In the genomic region with DNA sequence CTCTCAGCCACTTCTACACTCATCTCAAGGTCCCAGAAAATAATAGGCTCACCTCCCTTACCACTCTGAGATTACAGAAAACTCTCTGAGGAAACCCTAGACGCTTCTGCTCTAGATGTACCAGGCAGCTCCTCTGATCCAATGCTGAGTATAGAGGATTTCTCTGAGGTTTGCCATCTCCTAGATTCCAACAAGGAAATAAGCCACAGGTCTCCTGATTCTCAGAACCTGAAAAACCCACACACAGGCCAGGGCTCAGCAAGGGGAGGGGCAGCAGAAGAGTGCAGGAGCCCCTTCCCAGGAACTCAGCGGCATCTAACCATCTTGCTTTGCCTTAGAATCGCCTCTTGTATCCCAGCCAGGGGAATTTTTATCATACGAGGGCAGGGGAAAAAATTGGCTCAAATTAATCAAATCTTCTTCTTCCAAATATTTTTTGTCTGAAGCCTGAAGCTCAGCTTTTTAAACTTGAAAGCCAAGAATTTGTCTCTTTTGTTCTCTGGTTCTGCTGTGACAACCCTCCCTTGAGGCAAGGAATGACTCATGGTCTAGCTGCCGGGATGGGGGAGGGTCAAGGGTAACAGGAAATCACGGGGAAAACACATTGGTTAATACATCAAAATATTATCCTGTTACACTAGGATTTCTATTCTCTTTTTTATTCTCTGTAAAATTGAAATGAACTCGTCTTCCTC, we compare ENCODE assay signal across 8 cellular contexts. TPM values are rescaled to one million over a fixed set of nuclear protein-coding genes. Genes with fewer than 3 reads are reported as not detected.
DNase-seq lines count a peak whose midpoint lies in the region; ATAC-seq, FAIRE-seq and TF ChIP-seq lines count a peak whose summit lies in the region.

No MANE protein-coding gene starts in this region.

- FAIRE-seq in GM12878 (lab: Jason Lieb, UNC) = no peak

- H4K20me1 ChIP-seq in GM12878 (ENCODE audit: control insufficient read depth, insufficient read depth) = no peaks in the 10 kb centered on the region

- peak overlapping the region; percentile 36 for H2AFZ ChIP-seq in GM12878 (ENCODE audit: control insufficient read depth, low read depth, low read length)

- H3K9me3 ChIP-seq in BE2C (no peaks in the 10 kb centered on the region), MG63 (no peaks in the 10 kb centered on the region; the same call in none of the 2 replicates), GM12878 (replicated peaks; ENCODE audit: control insufficient read depth, insufficient read depth, low read length) (no peaks in the 10 kb centered on the region; the same call in 2 of the 3 replicates)

- H3K4me1 ChIP-seq in BE2C (peaks cover 8% of the 10 kb centered on the region; the same call in 1 of the 2 replicates), GM12878 (ENCODE audit: control insufficient read depth, insufficient read depth, low read length) (no peaks in the 10 kb centered on the region; the same call in 1 of the 2 replicates)

- POLR2A ChIA-PET in GM12878 (lab: Charles Lee) = interaction anchor here (0.7 to 1.7 kb wide), 7 partner anchors 11 to 124 kb away, joined by 3 to 5 read pairs (median 4); no protein-coding TSS in a partner anchor

- intact Hi-C loops in GM12878 (cut with micrococcal nuclease; ENCODE audit: unreplicated experiment) = no loop called here

- no peak for TF ChIP-seq RAD21 in GM12878 (IDR thresholded peaks at IDR 0.05; ENCODE audit: insufficient read depth, low read depth, low read length)

- TF ChIP-seq CTCF in BE2C (IDR thresholded peaks at IDR 0.05; ENCODE audit: low read depth, low read length) (no peak), GM12878 (IDR thresholded peaks at IDR 0.05 in 2 of 3, conservative IDR thresholded peaks at IDR 0.05 in 1 of 3; ENCODE audit: control insufficient read depth in 2 of 3, extremely low read depth in 1 of 3, insufficient read depth in 1 of 3, low read depth in 3 of 3, low read length in 3 of 3) (no peak)

- ATAC-seq in GM19438 (IDR thresholded peaks at IDR 0.05; ENCODE audit: low read depth, unreplicated experiment) = peak; percentile 72
- peak; percentile 83 for ATAC-seq in GM12878
- ATAC-seq in stimulated activated naive CD8-positive, alpha-beta T cell treated with anti-CD3 and anti-CD28 coated beads, Interleukin-15, amount 100 ng/mL, for 72 hours = peak; percentile 80
- ATAC-seq in GM19455 (IDR thresholded peaks at IDR 0.05; ENCODE audit: unreplicated experiment) = no peak

- H3K27me3 ChIP-seq in BE2C (no peaks in the 10 kb centered on the region), MG63 (no peaks in the 10 kb centered on the region), GM12878 (replicated peaks in 1 of 2; ENCODE audit: control insufficient read depth in 2 of 2, insufficient read depth in 2 of 2, low read length in 1 of 2) (no peaks in the 10 kb centered on the region)

- no TSS peak for BruUV-seq in GM12878 (replicated peaks; lab: Mats Ljungman, UMichigan)

- no peak overlapping the region for H3K4me3 Mint-ChIP-seq in stimulated activated naive CD8-positive, alpha-beta T cell treated with anti-CD3 and anti-CD28 coated beads, Interleukin-15, amount 100 ng/mL, for 72 hours

- SMC1A ChIA-PET in GM12878 (lab: Charles Lee; ENCODE audit: uncharacterized antibody, unreplicated experiment) = interaction anchor here (0.7 to 3.5 kb wide), 12 partner anchors 11 to 55 kb away, joined by 3 to 27 read pairs (median 4); no protein-coding TSS in a partner anchor

- peaks cover 24% of the 10 kb centered on the region for H3K27me3 Mint-ChIP-seq in stimulated activated naive CD8-positive, alpha-beta T cell treated with anti-CD3 and anti-CD28 coated beads, Interleukin-15, amount 100 ng/mL, for 72 hours

- TF ChIP-seq POLR2A in GM12878 (IDR thresholded peaks at IDR 0.05; ENCODE audit: low read depth, low read length) = no peak

- no peaks in the 10 kb centered on the region for H3K79me2 ChIP-seq in GM12878 (ENCODE audit: control insufficient read depth, insufficient read depth, low read length)

- CTCF ChIA-PET in GM12878 (lab: Yijun Ruan, JAX) = no interaction called here

- no peaks in the 10 kb centered on the region for H3K36me3 ChIP-seq in BE2C
- H3K36me3 ChIP-seq in MG63 = no peaks in the 10 kb centered on the region
- H3K36me3 ChIP-seq in GM12878 (ENCODE audit: control insufficient read depth in 2 of 2, insufficient read depth in 2 of 2, low read length in 1 of 2) = no peaks in the 10 kb centered on the region

- H3K4me3 ChIP-seq in BE2C (ENCODE audit: low read depth, low read length) (no peak overlapping the region; the same call in 1 of the 2 replicates), MG63 (no peak overlapping the region), GM12878 (no peak overlapping the region)

- DNase-seq in BE2C (peak; percentile 24), MG63 (peak; percentile 71), GM12878 (ENCODE audit: low read depth, low spot score) (peak; percentile 21), islet precursor cell (peak; percentile 82), DMS79 (lab: John Stamatoyannopoulos, UW) (no peak)
- DNase-seq in stimulated activated naive CD8-positive, alpha-beta T cell treated with anti-CD3 and anti-CD28 coated beads, Interleukin-15, amount 100 ng/mL, for 72 hours = peak; percentile 4 to 29

- H3K9ac ChIP-seq in GM12878 (ENCODE audit: control insufficient read depth, insufficient read depth, low read length) = no peak overlapping the region

- WGBS in GM12878 (ENCODE audit: insufficient coverage, insufficient replicate concordance, low lambda C conversion rate, missing lambda C conversion rate) = 29% methylated on average over 7 of the region's 7 CpGs

- peak overlapping the region; percentile 54 for H3K4me2 ChIP-seq in GM12878 (ENCODE audit: control insufficient read depth, insufficient read depth)

- TF ChIP-seq EP300 in GM12878 (IDR thresholded peaks at IDR 0.05; ENCODE audit: borderline replicate concordance in 1 of 2, control insufficient read depth in 1 of 2, low read depth in 2 of 2, low read length in 2 of 2) = peak; percentile 45 to 46; a peak in 2 of 4 replicates

- H3K4me1 Mint-ChIP-seq in stimulated activated naive CD8-positive, alpha-beta T cell treated with anti-CD3 and anti-CD28 coated beads, Interleukin-15, amount 100 ng/mL, for 72 hours = peaks cover 16% of the 10 kb centered on the region

- H3K9me3 Mint-ChIP-seq in stimulated activated naive CD8-positive, alpha-beta T cell treated with anti-CD3 and anti-CD28 coated beads, Interleukin-15, amount 100 ng/mL, for 72 hours = peaks cover 0 to 16% of the 10 kb centered on the region in 2 donors

- peak overlapping the region; percentile 1; the same call in 1 of the 2 replicates for H3K27ac ChIP-seq in GM12878 (ENCODE audit: control insufficient read depth, insufficient read depth)

- in situ Hi-C loops in GM12878 (cut with MboI) = no loop called here

- RAD21 ChIA-PET in GM12878 (lab: Charles Lee; ENCODE audit: unreplicated experiment) = interaction anchor here (0.8 to 1.8 kb wide), 9 partner anchors 11 to 126 kb away, joined by 3 to 4 read pairs (median 3); no protein-coding TSS in a partner anchor

- peak overlapping the region; percentile 61 to 80 for H3K27ac Mint-ChIP-seq in stimulated activated naive CD8-positive, alpha-beta T cell treated with anti-CD3 and anti-CD28 coated beads, Interleukin-15, amount 100 ng/mL, for 72 hours

TF ChIP-seq in GM12878, 131 proteins besides CTCF, POLR2A, EP300 and RAD21 (continues in another document):
- TF ChIP-seq NBN (IDR thresholded peaks at IDR 0.05) = no peak
- TF ChIP-seq ZNF622 (IDR thresholded peaks at IDR 0.05) = no peak
- TF ChIP-seq RCOR1 (conservative IDR thresholded peaks at IDR 0.05; ENCODE audit: low read depth, low read length) = no peak

RNA-seq across cellular contexts. Expression of gene GORAB, which starts 30.8 kb away (rescaled TPM):
- 4.7 TPM for polyA plus RNA-seq in BE2C (2012; ENCODE audit: insufficient read depth, insufficient read length, low read depth)
- total RNA-seq in MG63 (2014; rRNA removed; shearing (Covaris generic); ENCODE audit: low replicate concordance) = 5.0 and 11.3 TPM in 2 replicates
- 56.4 and 59.5 TPM in 2 replicates for total RNA-seq in GM12878 (2013; cell fraction: nucleolus; rRNA removed)
- total RNA-seq in GM12878 (2014; rRNA removed) (11.5 and 11.8 TPM in 2 replicates), GM12878 (2014; rRNA removed; fragmentation: Illumina TruSeq; extraction: Trizol) (10.5 and 13.0 TPM in 2 replicates), GM12878 (2021) (9.0 and 10.2 TPM in 2 replicates)
- 6.6 TPM for polyA plus RNA-seq in GM12878 (2011; ENCODE audit: low read depth)
- polyA plus RNA-seq in GM12878 (2011; rRNA removed) (38.6 and 50.8 TPM in 2 replicates), GM12878 (2014; fragmentation: Illumina TruSeq; extraction: Trizol) (15.9 and 16.2 TPM in 2 replicates), GM12878 (2014; fragmentation: Nextera tagmentation; extraction: Ambion mirVana) (1 to 10 TPM; 5.5 to 7.6 TPM), GM12878 (2014; rRNA removed) (11.4 and 12.8 TPM in 2 replicates), GM12878 (2016; fragmentation: Nextera tagmentation; extraction: Ambion mirVana) (1 to 10 TPM; 9.3 to 9.7 TPM)
- 11.3 and 11.4 TPM in 2 replicates for polyA plus RNA-seq in GM12878 (2011; cell fraction: cytosol; rRNA removed)
- 37.0 and 52.2 TPM in 2 replicates for polyA plus RNA-seq in GM12878 (2011; cell fraction: nucleus; rRNA removed)
- polyA plus RNA-seq in GM12878 (2012) = 9.5 and 10.7 TPM in 2 replicates
- polyA minus RNA-seq in GM12878 (2011; rRNA and poly(A)+ RNA removed) = 20.6 and 24.1 TPM in 2 replicates
- 8.9 and 9.2 TPM in 2 replicates for polyA minus RNA-seq in GM12878 (2011; cell fraction: cytosol; rRNA and poly(A)+ RNA removed)
- 28.0 and 33.8 TPM in 2 replicates for polyA minus RNA-seq in GM12878 (2011; cell fraction: nucleus; rRNA and poly(A)+ RNA removed)
